Comparison of ENCODE assay signal across 24 cellular contexts in the genomic region with DNA sequence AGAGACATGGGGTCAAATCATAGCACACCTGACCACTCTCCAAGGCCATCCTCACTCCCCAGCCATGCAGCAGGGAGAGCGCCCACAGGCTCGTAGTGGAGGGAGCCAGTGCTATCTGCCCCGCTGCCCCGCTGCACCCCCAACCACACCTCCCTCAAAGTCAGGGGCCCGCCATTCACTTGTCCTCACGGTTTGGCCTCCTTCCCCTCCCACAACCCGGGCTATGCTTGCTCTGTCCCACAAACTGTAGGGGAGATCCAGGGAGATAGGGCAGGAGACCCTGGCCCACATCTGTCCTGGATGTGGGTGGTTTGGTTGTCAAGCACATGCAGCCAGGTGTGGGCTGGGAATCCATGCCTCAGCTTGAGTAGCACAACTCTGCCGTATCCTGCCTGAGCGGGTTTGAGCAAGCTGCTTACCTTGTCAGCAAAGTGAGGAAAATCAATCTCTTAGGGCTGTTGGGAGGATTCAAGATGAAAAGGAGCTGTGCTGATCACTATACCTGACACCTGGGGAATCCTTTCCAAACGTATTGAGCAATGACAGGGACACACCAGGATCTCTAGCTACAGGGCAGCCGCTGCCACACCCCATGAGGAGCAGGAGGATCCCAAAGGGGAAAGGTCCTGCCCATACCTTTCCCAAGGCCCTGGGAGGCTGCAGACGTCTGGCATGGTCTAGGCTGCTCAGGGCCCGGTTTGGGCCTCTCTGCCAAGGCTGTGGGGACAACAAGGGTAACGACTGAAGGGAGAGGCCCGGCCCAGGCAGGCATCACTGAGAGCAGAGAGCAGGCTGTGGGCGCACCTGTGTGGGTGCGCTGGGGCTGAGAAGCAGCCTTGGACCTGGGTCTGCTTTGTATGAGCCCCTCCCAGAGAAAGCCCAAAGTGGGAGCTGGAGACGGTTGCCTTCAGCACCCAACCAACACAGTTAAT. TPM values are rescaled to one million over a fixed set of nuclear protein-coding genes. Genes with fewer than 3 reads are reported as not detected.
A peak's percentile ranks its signal among the peaks of the same experiment; 100 is the strongest.
DNase-seq lines count a peak whose midpoint lies in the region; ATAC-seq and TF ChIP-seq lines count a peak whose summit lies in the region.
"Had no signal": no experiment of that assay in that cellular context is flagged by ENCODE, and none has a peak within 500 bp of the region (broad histone marks: within the 10 kb centered on the region; RNA-seq: fewer than 3 reads in every experiment).

No MANE protein-coding gene starts in this region.

- H3K27ac ChIP-seq in right cardiac atrium (ENCODE audit: low read length) (no peak overlapping the region), thymus (ENCODE audit: low read depth) (peak overlapping the region; percentile 60), upper lobe of right lung (no peak overlapping the region)
- H3K27ac ChIP-seq: C4-2B had no signal

- DNase-seq in activated effector memory CD4-positive, alpha-beta T cell treated with anti-CD3 and anti-CD28 coated beads, Interleukin-2, amount 50 U/mL, for 16 hours = peak; percentile 21
- no peak for DNase-seq in activated effector memory CD4-positive, alpha-beta T cell treated with Interleukin-2 at 50 U/mL for 16 hours
- DNase-seq in epithelial cell of esophagus (ENCODE audit: low read depth) (peak; percentile 59), right cardiac atrium (peak in 1 of 3 donors; percentile 37), upper lobe of right lung (no peak)
- DNase-seq: COR-L47; DMS79; MV-4-11; NCI-H1436 treated with DMSO at 0.1 percent for 48 hours; NCI-H2081; NCI-H345; NCI-H69; NK-92 treated with Interleukin-12 subunit alpha and Interleukin-12 subunit beta, amount 100 ng/mL, for 24 hours; PC-3 had no signal

- no peak overlapping the region for H3K4me3 ChIP-seq in epithelial cell of esophagus (ENCODE audit: low read length)
- H3K4me3 ChIP-seq in right cardiac atrium (ENCODE audit: low read length) = no peak overlapping the region
- H3K4me3 ChIP-seq in thymus (ENCODE audit: low read length) = no peak overlapping the region
- H3K4me3 ChIP-seq in upper lobe of right lung = no peak overlapping the region
- H3K4me3 ChIP-seq: GM12878 had no signal

- H3K9me3 ChIP-seq in right cardiac atrium (ENCODE audit: control insufficient read depth, low read length) = no peaks in the 10 kb centered on the region
- H3K9me3 ChIP-seq in thymus (ENCODE audit: control insufficient read depth) = no peaks in the 10 kb centered on the region
- H3K9me3 ChIP-seq in upper lobe of right lung = no peaks in the 10 kb centered on the region

- intact Hi-C loops in right cardiac atrium (cut with DNase I) (no loop called here), upper lobe of right lung (cut with DNase I) (no loop called here)

- H3K4me1 ChIP-seq in right cardiac atrium (ENCODE audit: control insufficient read depth, insufficient read depth, low read length) (no peaks in the 10 kb centered on the region), thymus (ENCODE audit: control insufficient read depth, insufficient read depth, low read length) (no peaks in the 10 kb centered on the region), upper lobe of right lung (no peaks in the 10 kb centered on the region)

- H3K27me3 ChIP-seq in right cardiac atrium (ENCODE audit: control insufficient read depth, insufficient read depth) (no peaks in the 10 kb centered on the region), thymus (ENCODE audit: control insufficient read depth, insufficient read depth) (no peaks in the 10 kb centered on the region), upper lobe of right lung (no peaks in the 10 kb centered on the region)

- WGBS in right cardiac atrium = 80% methylated on average over 18 of the region's 18 CpGs
- WGBS in thymus = 84% methylated on average over 18 of the region's 18 CpGs

- ATAC-seq in right cardiac atrium (peak; percentile 5 to 29), HG02981 (IDR thresholded peaks at IDR 0.05; ENCODE audit: unreplicated experiment) (no peak), upper lobe of right lung (no peak), GM19455 (IDR thresholded peaks at IDR 0.05; ENCODE audit: unreplicated experiment) (no peak)
- ATAC-seq: GM12878, HCT116, PC-3 had no signal

- TF ChIP-seq CTCF in epithelial cell of esophagus (IDR thresholded peaks at IDR 0.05; ENCODE audit: insufficient read depth, low read depth, low read length, missing control alignments) = no peak
- no peak for TF ChIP-seq CTCF in upper lobe of right lung (IDR thresholded peaks at IDR 0.05)

- H3K36me3 ChIP-seq in thymus (ENCODE audit: control insufficient read depth, insufficient read depth) (no peaks in the 10 kb centered on the region), upper lobe of right lung (no peaks in the 10 kb centered on the region)

RNA-seq across cellular contexts. Expression of a gene that starts 23.3 kb away (rescaled TPM):
- total RNA-seq in right cardiac atrium (10 to 100 TPM in 3 of 4 donors, 1 to 10 TPM in 1; 9.3 to 30.0 (median 24.0) TPM), upper lobe of right lung (8.5 TPM)
- polyA plus RNA-seq in right cardiac atrium (15.8 TPM), thymus (0.55 TPM)
- total RNA-seq: G401, GM12878, HT-29, PC-3 had no signal
- polyA plus RNA-seq: IgD-negative memory B cell had no signal

RNA-seq across cellular contexts. Expression of a gene that starts 28.2 kb away (rescaled TPM):
- total RNA-seq in right cardiac atrium (not detected), upper lobe of right lung (not detected)
- polyA plus RNA-seq in right cardiac atrium (0.05 TPM), thymus (1.6 TPM)
- total RNA-seq: G401, GM12878, LHCN-M2 had no signal
- polyA plus RNA-seq: IgD-negative memory B cell had no signal

RNA-seq across cellular contexts. Expression of a gene that starts 47.4 kb away (rescaled TPM):
- total RNA-seq in right cardiac atrium (under 1 TPM in 1 of 4 donors, not detected in 3; 0.17 TPM), upper lobe of right lung (0.23 TPM)
- polyA plus RNA-seq in right cardiac atrium (0.09 TPM), thymus (0.18 TPM)
- total RNA-seq: G401, GM12878, HT-29, LHCN-M2, PC-3 had no signal
- polyA plus RNA-seq: GM12878 had no signal

Comparison
In these comparisons a context has a peak if more than half of its experiments do, and no peak if none do; other contexts are left out.
1. DNase-seq: peak in activated effector memory CD4-positive, alpha-beta T cell treated with anti-CD3 and anti-CD28 coated beads, Interleukin-2, amount 50 U/mL, for 16 hours (single experiment) and epithelial cell of esophagus (single experiment); none in activated effector memory CD4-positive, alpha-beta T cell treated with Interleukin-2 at 50 U/mL for 16 hours (single experiment) and upper lobe of right lung (single experiment).
2. ATAC-seq: peak in right cardiac atrium (2 of 2); none in HG02981 (single experiment), upper lobe of right lung (single experiment) and GM19455 (single experiment).